1 cellular context compared by ENCODE assay signal in the genomic region with DNA sequence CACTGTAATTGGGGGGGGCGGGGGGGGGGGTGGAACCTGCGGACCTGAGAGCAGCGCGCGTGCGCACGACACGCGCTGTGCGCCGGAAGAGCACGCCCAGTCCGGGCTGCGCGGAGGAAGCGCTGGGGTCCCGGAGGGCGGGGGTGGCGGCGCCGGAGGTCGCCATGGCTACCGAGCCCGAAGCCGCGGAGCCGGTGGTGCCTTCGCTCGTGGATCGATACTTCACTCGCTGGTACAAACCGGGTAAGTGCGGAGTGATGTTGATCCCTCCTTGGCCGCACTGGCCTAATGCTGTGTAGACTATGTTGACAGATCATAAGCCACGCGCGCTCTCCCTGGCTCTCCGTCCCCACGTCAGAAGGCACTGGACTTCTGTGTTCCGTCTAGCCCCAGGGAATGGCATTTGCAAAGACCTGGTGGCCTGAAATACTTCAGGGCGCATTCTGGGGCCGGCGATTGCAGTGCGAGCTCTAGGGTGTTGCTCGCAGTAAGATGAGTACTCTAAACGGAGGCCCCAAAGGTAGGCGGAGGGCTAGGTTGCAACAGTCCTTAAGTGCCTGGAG.
TF ChIP-seq lines count a peak whose summit lies in the region.

A gene with protein sequence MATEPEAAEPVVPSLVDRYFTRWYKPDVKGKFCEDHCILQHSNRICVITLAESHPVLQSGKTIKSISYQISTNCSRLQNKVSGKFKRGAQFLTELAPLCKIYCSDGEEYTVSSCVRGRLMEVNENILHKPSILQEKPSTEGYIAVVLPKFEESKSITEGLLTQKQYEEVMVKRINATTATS (plus strand): TSS at position 78 of the 563 bp plus-strand sequence. CDS start 87 bp downstream, at position 165.

TF ChIP-seq in K562, 482 proteins besides CTCF, POLR2A, EP300 and RAD21 (continued from another document and continues in another):
- TF ChIP-seq, protein P1, sequence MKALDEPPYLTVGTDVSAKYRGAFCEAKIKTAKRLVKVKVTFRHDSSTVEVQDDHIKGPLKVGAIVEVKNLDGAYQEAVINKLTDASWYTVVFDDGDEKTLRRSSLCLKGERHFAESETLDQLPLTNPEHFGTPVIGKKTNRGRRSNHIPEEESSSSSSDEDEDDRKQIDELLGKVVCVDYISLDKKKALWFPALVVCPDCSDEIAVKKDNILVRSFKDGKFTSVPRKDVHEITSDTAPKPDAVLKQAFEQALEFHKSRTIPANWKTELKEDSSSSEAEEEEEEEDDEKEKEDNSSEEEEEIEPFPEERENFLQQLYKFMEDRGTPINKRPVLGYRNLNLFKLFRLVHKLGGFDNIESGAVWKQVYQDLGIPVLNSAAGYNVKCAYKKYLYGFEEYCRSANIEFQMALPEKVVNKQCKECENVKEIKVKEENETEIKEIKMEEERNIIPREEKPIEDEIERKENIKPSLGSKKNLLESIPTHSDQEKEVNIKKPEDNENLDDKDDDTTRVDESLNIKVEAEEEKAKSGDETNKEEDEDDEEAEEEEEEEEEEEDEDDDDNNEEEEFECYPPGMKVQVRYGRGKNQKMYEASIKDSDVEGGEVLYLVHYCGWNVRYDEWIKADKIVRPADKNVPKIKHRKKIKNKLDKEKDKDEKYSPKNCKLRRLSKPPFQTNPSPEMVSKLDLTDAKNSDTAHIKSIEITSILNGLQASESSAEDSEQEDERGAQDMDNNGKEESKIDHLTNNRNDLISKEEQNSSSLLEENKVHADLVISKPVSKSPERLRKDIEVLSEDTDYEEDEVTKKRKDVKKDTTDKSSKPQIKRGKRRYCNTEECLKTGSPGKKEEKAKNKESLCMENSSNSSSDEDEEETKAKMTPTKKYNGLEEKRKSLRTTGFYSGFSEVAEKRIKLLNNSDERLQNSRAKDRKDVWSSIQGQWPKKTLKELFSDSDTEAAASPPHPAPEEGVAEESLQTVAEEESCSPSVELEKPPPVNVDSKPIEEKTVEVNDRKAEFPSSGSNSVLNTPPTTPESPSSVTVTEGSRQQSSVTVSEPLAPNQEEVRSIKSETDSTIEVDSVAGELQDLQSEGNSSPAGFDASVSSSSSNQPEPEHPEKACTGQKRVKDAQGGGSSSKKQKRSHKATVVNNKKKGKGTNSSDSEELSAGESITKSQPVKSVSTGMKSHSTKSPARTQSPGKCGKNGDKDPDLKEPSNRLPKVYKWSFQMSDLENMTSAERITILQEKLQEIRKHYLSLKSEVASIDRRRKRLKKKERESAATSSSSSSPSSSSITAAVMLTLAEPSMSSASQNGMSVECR (CRISPR knock-in tag; IDR thresholded peaks at IDR 0.05): peak; percentile 81; the same call in 1 of the 2 replicates
- TF ChIP-seq KDM4B (IDR thresholded peaks at IDR 0.05; ENCODE audit: borderline replicate concordance in 2 of 2, low read depth in 1 of 2) (peak in 1 of 2 experiments; percentile 17; a peak in 1 of 4 replicates), CBFB (CRISPR knock-in tag; IDR thresholded peaks at IDR 0.05) (0 out of 2 replicates have a peak, but pooled peaks have one; percentile 18), SIN3A (IDR thresholded peaks at IDR 0.05; ENCODE audit: borderline replicate concordance in 2 of 2, control insufficient read depth in 1 of 2, low read depth in 2 of 2, low read length in 2 of 2) (peak in 1 of 2 experiments; percentile 97; a peak in 3 of 4 replicates), SP1 (CRISPR knock-in tag; IDR thresholded peaks at IDR 0.05) (no peak; the same call in none of the 2 replicates), NEUROD1 (IDR thresholded peaks at IDR 0.05; ENCODE audit: borderline replicate concordance, low read depth, low read length, partially characterized antibody) (no peak), LCOR (CRISPR knock-in tag; IDR thresholded peaks at IDR 0.05) (peak; percentile 9; the same call in 1 of the 2 replicates), EGR1 (conservative IDR thresholded peaks at IDR 0.05) (peak; percentile 88), CCNT2 (IDR thresholded peaks at IDR 0.05; ENCODE audit: borderline replicate concordance, extremely low read depth, insufficient read length, low read depth, low read length) (peak; percentile 5), MXI1 (IDR thresholded peaks at IDR 0.05; ENCODE audit: low read depth, low read length) (peak; percentile 92), ARID1B (IDR thresholded peaks at IDR 0.05) (no peak), FOXM1 (IDR thresholded peaks at IDR 0.05; ENCODE audit: low read depth) (no peak), FOXM1 (CRISPR knock-in tag; IDR thresholded peaks at IDR 0.05; ENCODE audit: low read depth) (0 out of 2 replicates have a peak, but pooled peaks have one; percentile 66), ESRRA (IDR thresholded peaks at IDR 0.05; ENCODE audit: borderline replicate concordance, low read depth) (no peak), CREB1 (IDR thresholded peaks at IDR 0.05) (peak; percentile 71; the same call in 1 of the 2 replicates), CREB1 (CRISPR knock-in tag; IDR thresholded peaks at IDR 0.05) (0 out of 2 replicates have a peak, but pooled peaks have one; percentile 25), KAT7 (CRISPR knock-in tag; IDR thresholded peaks at IDR 0.05; ENCODE audit: borderline replicate concordance) (0 out of 2 replicates have a peak, but pooled peaks have one; percentile 6), HMG20A (CRISPR knock-in tag; conservative IDR thresholded peaks at IDR 0.05) (no peak), MBD2 (IDR thresholded peaks at IDR 0.05; ENCODE audit: borderline replicate concordance, low read depth) (peak; percentile 2; the same call in 1 of the 2 replicates), ZBTB7A (IDR thresholded peaks at IDR 0.05; ENCODE audit: borderline replicate concordance, control insufficient read depth, low read depth, low read length) (peak; percentile 41; the same call in 1 of the 2 replicates), RBBP5 (IDR thresholded peaks at IDR 0.05; ENCODE audit: borderline replicate concordance, insufficient read depth, low read length, poor library complexity, severe bottlenecking) (peak; percentile 95), SMARCB1 (IDR thresholded peaks at IDR 0.05; ENCODE audit: insufficient read length, low read depth) (no peak), TEAD1 (CRISPR knock-in tag; IDR thresholded peaks at IDR 0.05) (0 out of 4 replicates have a peak, but pooled peaks of 1 of the 2 experiments have one; percentile 12), RUNX1 (IDR thresholded peaks at IDR 0.05; ENCODE audit: low read depth) (0 out of 2 replicates have a peak, but pooled peaks have one; percentile 28)
- TF ChIP-seq, protein P2, sequence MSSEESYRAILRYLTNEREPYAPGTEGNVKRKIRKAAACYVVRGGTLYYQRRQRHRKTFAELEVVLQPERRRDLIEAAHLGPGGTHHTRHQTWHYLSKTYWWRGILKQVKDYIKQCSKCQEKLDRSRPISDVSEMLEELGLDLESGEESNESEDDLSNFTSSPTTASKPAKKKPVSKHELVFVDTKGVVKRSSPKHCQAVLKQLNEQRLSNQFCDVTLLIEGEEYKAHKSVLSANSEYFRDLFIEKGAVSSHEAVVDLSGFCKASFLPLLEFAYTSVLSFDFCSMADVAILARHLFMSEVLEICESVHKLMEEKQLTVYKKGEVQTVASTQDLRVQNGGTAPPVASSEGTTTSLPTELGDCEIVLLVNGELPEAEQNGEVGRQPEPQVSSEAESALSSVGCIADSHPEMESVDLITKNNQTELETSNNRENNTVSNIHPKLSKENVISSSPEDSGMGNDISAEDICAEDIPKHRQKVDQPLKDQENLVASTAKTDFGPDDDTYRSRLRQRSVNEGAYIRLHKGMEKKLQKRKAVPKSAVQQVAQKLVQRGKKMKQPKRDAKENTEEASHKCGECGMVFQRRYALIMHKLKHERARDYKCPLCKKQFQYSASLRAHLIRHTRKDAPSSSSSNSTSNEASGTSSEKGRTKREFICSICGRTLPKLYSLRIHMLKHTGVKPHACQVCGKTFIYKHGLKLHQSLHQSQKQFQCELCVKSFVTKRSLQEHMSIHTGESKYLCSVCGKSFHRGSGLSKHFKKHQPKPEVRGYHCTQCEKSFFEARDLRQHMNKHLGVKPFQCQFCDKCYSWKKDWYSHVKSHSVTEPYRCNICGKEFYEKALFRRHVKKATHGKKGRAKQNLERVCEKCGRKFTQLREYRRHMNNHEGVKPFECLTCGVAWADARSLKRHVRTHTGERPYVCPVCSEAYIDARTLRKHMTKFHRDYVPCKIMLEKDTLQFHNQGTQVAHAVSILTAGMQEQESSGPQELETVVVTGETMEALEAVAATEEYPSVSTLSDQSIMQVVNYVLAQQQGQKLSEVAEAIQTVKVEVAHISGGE (CRISPR knock-in tag; IDR thresholded peaks at IDR 0.05): peak in 2 of 3 experiments; percentile 50 to 84; a peak in 3 of 6 replicates
- TF ChIP-seq, protein P3, sequence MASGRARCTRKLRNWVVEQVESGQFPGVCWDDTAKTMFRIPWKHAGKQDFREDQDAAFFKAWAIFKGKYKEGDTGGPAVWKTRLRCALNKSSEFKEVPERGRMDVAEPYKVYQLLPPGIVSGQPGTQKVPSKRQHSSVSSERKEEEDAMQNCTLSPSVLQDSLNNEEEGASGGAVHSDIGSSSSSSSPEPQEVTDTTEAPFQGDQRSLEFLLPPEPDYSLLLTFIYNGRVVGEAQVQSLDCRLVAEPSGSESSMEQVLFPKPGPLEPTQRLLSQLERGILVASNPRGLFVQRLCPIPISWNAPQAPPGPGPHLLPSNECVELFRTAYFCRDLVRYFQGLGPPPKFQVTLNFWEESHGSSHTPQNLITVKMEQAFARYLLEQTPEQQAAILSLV (tag; IDR thresholded peaks at IDR 0.05): no peak
- TF ChIP-seq, protein P4, sequence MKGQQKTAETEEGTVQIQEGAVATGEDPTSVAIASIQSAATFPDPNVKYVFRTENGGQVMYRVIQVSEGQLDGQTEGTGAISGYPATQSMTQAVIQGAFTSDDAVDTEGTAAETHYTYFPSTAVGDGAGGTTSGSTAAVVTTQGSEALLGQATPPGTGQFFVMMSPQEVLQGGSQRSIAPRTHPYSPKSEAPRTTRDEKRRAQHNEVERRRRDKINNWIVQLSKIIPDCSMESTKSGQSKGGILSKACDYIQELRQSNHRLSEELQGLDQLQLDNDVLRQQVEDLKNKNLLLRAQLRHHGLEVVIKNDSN (CRISPR knock-in tag; IDR thresholded peaks at IDR 0.05): no peak
- TF ChIP-seq, protein P5, sequence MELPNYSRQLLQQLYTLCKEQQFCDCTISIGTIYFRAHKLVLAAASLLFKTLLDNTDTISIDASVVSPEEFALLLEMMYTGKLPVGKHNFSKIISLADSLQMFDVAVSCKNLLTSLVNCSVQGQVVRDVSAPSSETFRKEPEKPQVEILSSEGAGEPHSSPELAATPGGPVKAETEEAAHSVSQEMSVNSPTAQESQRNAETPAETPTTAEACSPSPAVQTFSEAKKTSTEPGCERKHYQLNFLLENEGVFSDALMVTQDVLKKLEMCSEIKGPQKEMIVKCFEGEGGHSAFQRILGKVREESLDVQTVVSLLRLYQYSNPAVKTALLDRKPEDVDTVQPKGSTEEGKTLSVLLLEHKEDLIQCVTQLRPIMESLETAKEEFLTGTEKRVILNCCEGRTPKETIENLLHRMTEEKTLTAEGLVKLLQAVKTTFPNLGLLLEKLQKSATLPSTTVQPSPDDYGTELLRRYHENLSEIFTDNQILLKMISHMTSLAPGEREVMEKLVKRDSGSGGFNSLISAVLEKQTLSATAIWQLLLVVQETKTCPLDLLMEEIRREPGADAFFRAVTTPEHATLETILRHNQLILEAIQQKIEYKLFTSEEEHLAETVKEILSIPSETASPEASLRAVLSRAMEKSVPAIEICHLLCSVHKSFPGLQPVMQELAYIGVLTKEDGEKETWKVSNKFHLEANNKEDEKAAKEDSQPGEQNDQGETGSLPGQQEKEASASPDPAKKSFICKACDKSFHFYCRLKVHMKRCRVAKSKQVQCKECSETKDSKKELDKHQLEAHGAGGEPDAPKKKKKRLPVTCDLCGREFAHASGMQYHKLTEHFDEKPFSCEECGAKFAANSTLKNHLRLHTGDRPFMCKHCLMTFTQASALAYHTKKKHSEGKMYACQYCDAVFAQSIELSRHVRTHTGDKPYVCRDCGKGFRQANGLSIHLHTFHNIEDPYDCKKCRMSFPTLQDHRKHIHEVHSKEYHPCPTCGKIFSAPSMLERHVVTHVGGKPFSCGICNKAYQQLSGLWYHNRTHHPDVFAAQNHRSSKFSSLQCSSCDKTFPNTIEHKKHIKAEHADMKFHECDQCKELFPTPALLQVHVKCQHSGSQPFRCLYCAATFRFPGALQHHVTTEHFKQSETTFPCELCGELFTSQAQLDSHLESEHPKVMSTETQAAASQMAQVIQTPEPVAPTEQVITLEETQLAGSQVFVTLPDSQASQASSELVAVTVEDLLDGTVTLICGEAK (IDR thresholded peaks at IDR 0.05): peak; percentile 88
- TF ChIP-seq, protein P5 (CRISPR knock-in tag; IDR thresholded peaks at IDR 0.05): no peak
- TF ChIP-seq, protein P6, sequence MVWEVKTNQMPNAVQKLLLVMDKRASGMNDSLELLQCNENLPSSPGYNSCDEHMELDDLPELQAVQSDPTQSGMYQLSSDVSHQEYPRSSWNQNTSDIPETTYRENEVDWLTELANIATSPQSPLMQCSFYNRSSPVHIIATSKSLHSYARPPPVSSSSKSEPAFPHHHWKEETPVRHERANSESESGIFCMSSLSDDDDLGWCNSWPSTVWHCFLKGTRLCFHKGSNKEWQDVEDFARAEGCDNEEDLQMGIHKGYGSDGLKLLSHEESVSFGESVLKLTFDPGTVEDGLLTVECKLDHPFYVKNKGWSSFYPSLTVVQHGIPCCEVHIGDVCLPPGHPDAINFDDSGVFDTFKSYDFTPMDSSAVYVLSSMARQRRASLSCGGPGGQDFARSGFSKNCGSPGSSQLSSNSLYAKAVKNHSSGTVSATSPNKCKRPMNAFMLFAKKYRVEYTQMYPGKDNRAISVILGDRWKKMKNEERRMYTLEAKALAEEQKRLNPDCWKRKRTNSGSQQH (CRISPR knock-in tag; IDR thresholded peaks at IDR 0.05): peak; percentile 59; the same call in 1 of the 2 replicates
